ENCODE assay signal across 1 cellular context in genomic region chr4:121114756-121115155, GRCh38.
TF ChIP-seq lines count a peak whose summit lies in the region.

No MANE protein-coding gene starts in this region.

TF ChIP-seq in GM12878, 131 proteins besides CTCF, POLR2A, EP300 and RAD21:
- TF ChIP-seq HDAC2 (IDR thresholded peaks at IDR 0.05) (no peak), BRCA1 (IDR thresholded peaks at IDR 0.05; ENCODE audit: low read depth, low read length) (no peak), E2F4 (IDR thresholded peaks at IDR 0.05; ENCODE audit: low read depth, low read length) (no peak), BACH1 (IDR thresholded peaks at IDR 0.05; ENCODE audit: borderline replicate concordance) (no peak), BHLHE40 (IDR thresholded peaks at IDR 0.05; ENCODE audit: borderline replicate concordance in 1 of 2, low read depth in 2 of 2, low read length in 1 of 2) (no peak), RAD51 (IDR thresholded peaks at IDR 0.05) (no peak), PML (IDR thresholded peaks at IDR 0.05; ENCODE audit: low read length) (no peak), FOXM1 (IDR thresholded peaks at IDR 0.05; ENCODE audit: low read depth, low read length) (no peak), YBX1 (IDR thresholded peaks at IDR 0.05) (no peak), SMARCA5 (IDR thresholded peaks at IDR 0.05) (no peak), CEBPB (IDR thresholded peaks at IDR 0.05; ENCODE audit: borderline replicate concordance in 1 of 2, low read depth in 2 of 2, low read length in 2 of 2) (no peak), MTA3 (IDR thresholded peaks at IDR 0.05; ENCODE audit: borderline replicate concordance, low read length) (no peak), JUNB (IDR thresholded peaks at IDR 0.05) (no peak), CUX1 (IDR thresholded peaks at IDR 0.05; ENCODE audit: insufficient replicate concordance, low read depth, low read length) (no peak)
